ENCODE assay signal across 28 cellular contexts in the genomic region with DNA sequence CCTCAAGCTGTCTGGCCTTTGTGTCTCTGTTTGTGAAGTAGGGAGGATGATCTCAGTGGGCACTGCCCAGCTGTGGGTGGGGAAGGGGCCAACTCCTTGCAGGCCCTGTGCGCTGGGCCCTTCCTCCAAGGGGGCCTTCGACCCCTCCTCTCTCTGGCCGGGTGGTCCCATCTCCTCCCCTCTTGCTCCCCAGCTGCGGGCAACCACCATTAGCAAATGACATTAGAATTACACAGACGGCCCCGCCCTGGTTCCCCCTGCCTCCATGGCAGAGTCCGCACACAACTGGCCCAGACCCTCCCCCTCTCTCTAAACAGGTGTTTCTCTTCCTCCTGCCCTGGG. TPM values are rescaled to one million over a fixed set of nuclear protein-coding genes. Genes with fewer than 3 reads are reported as not detected.
DNase-seq lines count a peak whose midpoint lies in the region; ATAC-seq and TF ChIP-seq lines count a peak whose summit lies in the region.
"Had no signal": no experiment of that assay in that cellular context is flagged by ENCODE, and none has a peak within 500 bp of the region (broad histone marks: within the 10 kb centered on the region; RNA-seq: fewer than 3 reads in every experiment).

No MANE protein-coding gene starts in this region.

- H3K79me2 ChIP-seq in parathyroid adenoma = peaks cover 18% of the 10 kb centered on the region

- H3K27me3 Mint-ChIP-seq in Caco-2 (ENCODE audit: insufficient read depth, unreplicated experiment) (no peaks in the 10 kb centered on the region), T-helper 17 cell (peaks cover 65% of the 10 kb centered on the region)
- H3K27me3 Mint-ChIP-seq in CD4-positive, alpha-beta memory T cell = peaks cover 36 to 40% of the 10 kb centered on the region in 2 donors

- intact Hi-C loops in Caco-2 (cut with micrococcal nuclease; ENCODE audit: unreplicated experiment) (loop anchor here (5.0 kb wide), 1 partner anchor 46 kb away; no protein-coding TSS in a partner anchor), right cardiac atrium (cut with DNase I) (no loop called here)
- intact Hi-C loops in CD4-positive, alpha-beta memory T cell (cut with micrococcal nuclease) = no loop called here

- peaks cover 22% of the 10 kb centered on the region for H3K4me1 ChIP-seq in Caco-2
- peaks cover 17% of the 10 kb centered on the region for H3K4me1 ChIP-seq in iPS-18a (ENCODE audit: control insufficient read depth, low read depth, low read length)
- peaks cover 28% of the 10 kb centered on the region for H3K4me1 ChIP-seq in parathyroid adenoma
- H3K4me1 ChIP-seq in CD4-positive, alpha-beta memory T cell (ENCODE audit: insufficient read depth, low read length) = peaks cover 20% of the 10 kb centered on the region
- H3K4me1 ChIP-seq in right cardiac atrium (ENCODE audit: control insufficient read depth, insufficient read depth, low read length) = peaks cover 5% of the 10 kb centered on the region

- H3K27me3 ChIP-seq in Caco-2 (replicated peaks; ENCODE audit: control insufficient read depth, insufficient read depth, low read length) (no peaks in the 10 kb centered on the region), iPS-18a (ENCODE audit: control insufficient read depth, insufficient read depth, low read length) (peaks cover 68% of the 10 kb centered on the region), parathyroid adenoma (ENCODE audit: control insufficient read depth, insufficient read depth, low read length) (no peaks in the 10 kb centered on the region), right cardiac atrium (ENCODE audit: control insufficient read depth, insufficient read depth) (no peaks in the 10 kb centered on the region)
- H3K27me3 ChIP-seq in CD4-positive, alpha-beta memory T cell (ENCODE audit: insufficient read depth, low read length) = peaks cover 12% of the 10 kb centered on the region
- H3K27me3 ChIP-seq: thyroid gland had no signal

- DNase-seq in Caco-2 (no peak), T-helper 17 cell (no peak), NCI-H187 (lab: John Stamatoyannopoulos, UW) (no peak), NCI-H1048 (lab: John Stamatoyannopoulos, UW) (no peak), right cardiac atrium (no peak)
- no peak for DNase-seq in CD4-positive, alpha-beta memory T cell
- DNase-seq: activated CD4-positive, alpha-beta memory T cell treated with anti-CD3 and anti-CD28 coated beads, Interleukin-2, amount 10 ng/mL, durations not matched to agents 7 days and 5 days; colonic mucosa; effector memory CD4-positive, alpha-beta T cell; GF-D8; hippocampal formation; NCI-H1417 treated with DMSO at 0.1 percent for 48 hours; NCI-H2107; NCI-H446; RPMI8226; T-helper 1 cell had no signal

- H3K27ac Mint-ChIP-seq in Caco-2 (ENCODE audit: unreplicated experiment) (no peak overlapping the region), T-helper 17 cell (no peak overlapping the region)
- no peak overlapping the region for H3K27ac Mint-ChIP-seq in CD4-positive, alpha-beta memory T cell
- H3K27ac Mint-ChIP-seq: activated CD4-positive, alpha-beta memory T cell treated with anti-CD3 and anti-CD28 coated beads, Interleukin-2, amount 10 ng/mL, durations not matched to agents 7 days and 5 days; activated naive CD4-positive, alpha-beta T cell treated with anti-CD3 and anti-CD28 coated beads, Interleukin-2, amount 50 U/mL, for 24 hours; activated T-helper 2 cell treated with anti-CD3 and anti-CD28 coated beads, Interferon-gamma antibody, Interleukin-2, Interleukin-4, amounts not matched to agents 10 μg/mL and 5 μg/mL and 100 μg/mL, durations not matched to agents 14 hours and 24 hours and 36 hours; stimulated activated naive CD8-positive, alpha-beta T cell treated with anti-CD3 and anti-CD28 coated beads, Interleukin-15, Interleukin-2, amounts not matched to agents 100 ng/mL and 50 ng/mL, for 24 hours had no signal

- H3K4me3 Mint-ChIP-seq in Caco-2 (ENCODE audit: unreplicated experiment) (peak overlapping the region; percentile 35), T-helper 17 cell (peak overlapping the region; percentile 64)
- peak overlapping the region in 1 of 8 donors; percentile 30 for H3K4me3 Mint-ChIP-seq in CD4-positive, alpha-beta memory T cell
- H3K4me3 Mint-ChIP-seq: activated CD4-positive, alpha-beta memory T cell treated with anti-CD3 and anti-CD28 coated beads, Interleukin-2, amount 10 ng/mL, durations not matched to agents 7 days and 5 days; activated naive CD4-positive, alpha-beta T cell treated with anti-CD3 and anti-CD28 coated beads, Interleukin-2, amount 50 U/mL, for 24 hours; stimulated activated naive CD8-positive, alpha-beta T cell treated with anti-CD3 and anti-CD28 coated beads, Interleukin-15, Interleukin-2, amounts not matched to agents 100 ng/mL and 50 ng/mL, for 24 hours had no signal

- H3K4me3 ChIP-seq in Caco-2 (ENCODE audit: low read depth, low read length) (no peak overlapping the region), iPS-18a (ENCODE audit: low read length) (peak overlapping the region; percentile 51), parathyroid adenoma (ENCODE audit: low read depth, low read length) (no peak overlapping the region), right cardiac atrium (ENCODE audit: low read length) (no peak overlapping the region)
- no peak overlapping the region for H3K4me3 ChIP-seq in CD4-positive, alpha-beta memory T cell (ENCODE audit: low read length in 2 of 2)
- H3K4me3 ChIP-seq: colonic mucosa, esophagus muscularis mucosa, thyroid gland had no signal

- H3K9me3 Mint-ChIP-seq in Caco-2 (ENCODE audit: unreplicated experiment) = no peaks in the 10 kb centered on the region
- peaks cover 0 to 4% (median 0%) of the 10 kb centered on the region in 8 donors for H3K9me3 Mint-ChIP-seq in CD4-positive, alpha-beta memory T cell
- H3K9me3 Mint-ChIP-seq: activated CD4-positive, alpha-beta memory T cell treated with anti-CD3 and anti-CD28 coated beads, Interleukin-2, amount 10 ng/mL, durations not matched to agents 7 days and 5 days; activated naive CD4-positive, alpha-beta T cell treated with anti-CD3 and anti-CD28 coated beads, Interleukin-2, amount 50 U/mL, for 24 hours; activated T-helper 2 cell treated with anti-CD3 and anti-CD28 coated beads, Interferon-gamma antibody, Interleukin-2, Interleukin-4, amounts not matched to agents 10 μg/mL and 5 μg/mL and 100 μg/mL, durations not matched to agents 14 hours and 24 hours and 36 hours; stimulated activated naive CD8-positive, alpha-beta T cell treated with anti-CD3 and anti-CD28 coated beads, Interleukin-15, Interleukin-2, amounts not matched to agents 100 ng/mL and 50 ng/mL, for 24 hours had no signal

- H3K4me2 ChIP-seq in parathyroid adenoma (ENCODE audit: low read length) = no peak overlapping the region
- H3K4me2 ChIP-seq: KMS-11 had no signal

- H3K4me1 Mint-ChIP-seq in Caco-2 (ENCODE audit: low read depth, unreplicated experiment) (peaks cover 23% of the 10 kb centered on the region), T-helper 17 cell (peaks cover 24% of the 10 kb centered on the region)
- H3K4me1 Mint-ChIP-seq in CD4-positive, alpha-beta memory T cell = peaks cover 18 to 35% (median 24%) of the 10 kb centered on the region in 4 donors

- WGBS in right cardiac atrium = 58% methylated on average over 7 of the region's 7 CpGs

- H3K27ac ChIP-seq in iPS-18a (ENCODE audit: low read length) = no peak overlapping the region
- peak overlapping the region; percentile 45 for H3K27ac ChIP-seq in parathyroid adenoma
- no peak overlapping the region for H3K27ac ChIP-seq in CD4-positive, alpha-beta memory T cell (ENCODE audit: low read depth, low read length)
- no peak overlapping the region for H3K27ac ChIP-seq in right cardiac atrium (ENCODE audit: low read length)
- H3K27ac ChIP-seq: colonic mucosa, esophagus muscularis mucosa, KMS-11, thyroid gland had no signal

- H3K36me3 Mint-ChIP-seq in Caco-2 (ENCODE audit: insufficient read depth, unreplicated experiment) = peaks cover 13% of the 10 kb centered on the region
- peaks cover 10% of the 10 kb centered on the region for H3K36me3 Mint-ChIP-seq in T-helper 17 cell (ENCODE audit: low read depth)
- H3K36me3 Mint-ChIP-seq in CD4-positive, alpha-beta memory T cell = no peaks in the 10 kb centered on the region

- CTCF ChIA-PET in Caco-2 (lab: Charles Lee) = interaction anchor here (2.4 kb wide), 1 partner anchor 99 kb away, joined by 7 read pairs; no protein-coding TSS in a partner anchor
- CTCF ChIA-PET in CD4-positive, alpha-beta memory T cell (lab: Charles Lee; ENCODE audit: partially characterized antibody) = interaction anchor here (1.5 kb wide), 1 partner anchor 99 kb away, joined by 3 read pairs; no protein-coding TSS in a partner anchor

- ATAC-seq in T-helper 17 cell (no peak), right cardiac atrium (no peak)
- ATAC-seq: activated CD4-positive, CD25-positive, alpha-beta regulatory T cell treated with anti-CD3 and anti-CD28 coated beads, Interleukin-2, amount 50 U/mL, for 24 hours had no signal

- peak overlapping the region; percentile 75 for H2AFZ ChIP-seq in parathyroid adenoma

- POLR2A ChIA-PET in Caco-2 (lab: Charles Lee) = no interaction called here
- POLR2A ChIA-PET in CD4-positive, alpha-beta memory T cell (lab: Charles Lee; ENCODE audit: partially characterized antibody) = no interaction called here

- TF ChIP-seq CTCF in Caco-2 (IDR thresholded peaks at IDR 0.05; ENCODE audit: insufficient read depth in 1 of 2, low read depth in 1 of 2, low read length in 1 of 2, severe bottlenecking in 1 of 2, unreplicated experiment in 1 of 2) = no peak
- TF ChIP-seq CTCF in parathyroid adenoma (IDR thresholded peaks at IDR 0.05) = no peak

- H3K9me3 ChIP-seq in Caco-2 = no peaks in the 10 kb centered on the region
- H3K9me3 ChIP-seq in T-helper 17 cell (ENCODE audit: control insufficient read depth, low read length, poor library complexity, severe bottlenecking) = no peaks in the 10 kb centered on the region
- no peaks in the 10 kb centered on the region for H3K9me3 ChIP-seq in iPS-18a (ENCODE audit: control insufficient read depth, low read depth, low read length)
- H3K9me3 ChIP-seq in parathyroid adenoma (ENCODE audit: control insufficient read depth, low read length) = no peaks in the 10 kb centered on the region
- no peaks in the 10 kb centered on the region for H3K9me3 ChIP-seq in CD4-positive, alpha-beta memory T cell (ENCODE audit: control insufficient read depth in 1 of 2, low read length in 2 of 2)
- no peaks in the 10 kb centered on the region for H3K9me3 ChIP-seq in right cardiac atrium (ENCODE audit: control insufficient read depth, low read length)
- H3K9me3 ChIP-seq: colonic mucosa, esophagus muscularis mucosa, thyroid gland had no signal

- H3K9ac ChIP-seq in iPS-18a (ENCODE audit: low read length) = no peak overlapping the region
- H3K9ac ChIP-seq in parathyroid adenoma = no peak overlapping the region
- H3K9ac ChIP-seq: KMS-11 had no signal

- H3K36me3 ChIP-seq in Caco-2 (ENCODE audit: control insufficient read depth, insufficient read depth, low read length) (no peaks in the 10 kb centered on the region), iPS-18a (ENCODE audit: control insufficient read depth, low read depth, low read length) (no peaks in the 10 kb centered on the region), parathyroid adenoma (ENCODE audit: control insufficient read depth, insufficient read depth, low read length) (no peaks in the 10 kb centered on the region)
- no peaks in the 10 kb centered on the region for H3K36me3 ChIP-seq in CD4-positive, alpha-beta memory T cell (ENCODE audit: insufficient read depth, low read length)
- H3K36me3 ChIP-seq: colonic mucosa, esophagus muscularis mucosa, thyroid gland had no signal

- no TSS peak for BruUV-seq in Caco-2 (replicated peaks; lab: Mats Ljungman, UMichigan)

RNA-seq across cellular contexts. Expression of gene SLC6A4, which starts 2.5 kb away (rescaled TPM):
- total RNA-seq in Caco-2 (2022) = 15.0 and 20.6 TPM in 2 replicates
- total RNA-seq in T-helper 17 cell = 1 to 10 TPM in 1 of 2 donors, under 1 TPM in 1; 0.10 to 5.0 TPM
- not detected for total RNA-seq in CD4-positive, alpha-beta memory T cell
- not detected for polyA plus RNA-seq in CD4-positive, alpha-beta memory T cell
- 1 to 10 TPM in 3 of 4 donors, under 1 TPM in 1; 0.19 to 3.3 (median 1.1) TPM for total RNA-seq in right cardiac atrium
- polyA plus RNA-seq in right cardiac atrium = 1.2 TPM
- total RNA-seq: A673; activated T-helper 2 cell treated with anti-CD3 and anti-CD28 coated beads, Interferon-gamma antibody, Interleukin-2, Interleukin-4, amounts not matched to agents 10 μg/mL and 5 μg/mL and 100 μg/mL, durations not matched to agents 14 hours and 24 hours and 36 hours; HT-29; mucosa of gallbladder had no signal

RNA-seq across cellular contexts. Expression of gene BLMH, which starts 53.8 kb away (rescaled TPM):
- total RNA-seq in Caco-2 (2022) (56.1 and 57.4 TPM in 2 replicates), T-helper 17 cell (10 to 100 TPM; 37.7 to 50.9 TPM), right cardiac atrium (10 to 100 TPM; 14.6 to 20.6 (median 17.3) TPM)
- 10 to 100 TPM; 54.0 to 57.6 TPM for total RNA-seq in CD4-positive, alpha-beta memory T cell
- 10 to 100 TPM; 19.4 to 36.8 TPM for polyA plus RNA-seq in CD4-positive, alpha-beta memory T cell
- polyA plus RNA-seq in right cardiac atrium = 11.1 TPM
